ENCODE assay signal across 16 cellular contexts in the genomic region with DNA sequence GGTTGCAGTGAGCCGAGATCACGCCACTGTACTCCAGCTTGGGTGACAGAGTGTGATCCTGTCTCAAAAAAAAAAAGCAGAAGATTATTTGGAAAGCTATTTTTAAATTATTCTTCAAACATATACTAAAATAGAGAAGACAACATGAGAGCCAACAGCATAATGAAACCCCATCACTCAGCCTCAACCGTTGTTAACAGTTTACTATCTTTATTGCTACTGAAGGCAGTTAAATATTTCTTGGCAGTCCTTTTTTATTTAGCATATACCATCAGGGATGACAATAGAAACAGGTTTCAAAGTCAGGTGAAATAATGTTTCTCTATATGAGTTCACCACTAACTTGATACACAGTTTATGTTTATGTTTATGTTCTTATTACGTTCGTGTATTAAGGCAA.
"Had no signal": no experiment of that assay in that cellular context is flagged by ENCODE, and none has a peak within 500 bp of the region (broad histone marks: within the 10 kb centered on the region; RNA-seq: fewer than 3 reads in every experiment).

No MANE protein-coding gene starts in this region.

- H3K36me3 Mint-ChIP-seq: activated naive CD8-positive, alpha-beta T cell; stimulated activated effector memory CD8-positive, alpha-beta T cell treated with anti-CD3 and anti-CD28 coated beads, Interleukin-12 subunit alpha, Interleukin-12 subunit beta, amount 100 ng/mL, for 72 hours had no signal

- DNase-seq: activated CD4-positive, alpha-beta T cell treated with anti-CD3 and anti-CD28 coated beads for 36 hours; activated CD4-positive, alpha-beta T cell treated with anti-CD3 and anti-CD28 coated beads, Interleukin-2, amount 50 U/mL, for 48 hours; effector memory CD4-positive, alpha-beta T cell; heart left ventricle; kidney glomerular epithelial cell; lower lobe of right lung; psoas muscle; right lobe of liver; stimulated activated CD4-positive, alpha-beta T cell treated with anti-CD3 and anti-CD28 coated beads, Interleukin-4, amount 100 ng/mL, for 24 hours; T-helper 2 cell; testis had no signal

- H3K4me1 ChIP-seq: psoas muscle, right lobe of liver, testis had no signal

- H3K27ac Mint-ChIP-seq: activated CD4-positive, alpha-beta T cell treated with anti-CD3 and anti-CD28 coated beads for 36 hours; activated naive CD8-positive, alpha-beta T cell; activated T-helper 1 cell treated with anti-CD3 and anti-CD28 coated beads, Interleukin-12 subunit alpha, Interleukin-12 subunit beta, Interleukin-2, Interleukin-4 antibody, amounts not matched to agents 30 ng/mL and 10 ng/mL and 1 ng/mL, durations not matched to agents 14 hours and 24 hours and 36 hours; dendritic cell treated with granulocyte-macrophage colony-stimulating factor and Interleukin-4, amounts not matched to agents 40 ng/mL and 50 ng/mL, for 4 days; stimulated activated effector memory CD8-positive, alpha-beta T cell treated with anti-CD3 and anti-CD28 coated beads, Interleukin-12 subunit alpha, Interleukin-12 subunit beta, amount 100 ng/mL, for 72 hours had no signal

- H3K27ac ChIP-seq: lower lobe of right lung, psoas muscle, right lobe of liver, testis had no signal

- H3K27me3 ChIP-seq: heart left ventricle, right lobe of liver, testis had no signal

- H3K9me3 Mint-ChIP-seq: activated T-helper 1 cell treated with anti-CD3 and anti-CD28 coated beads, Interleukin-12 subunit alpha, Interleukin-12 subunit beta, Interleukin-2, Interleukin-4 antibody, amounts not matched to agents 30 ng/mL and 10 ng/mL and 1 ng/mL, durations not matched to agents 14 hours and 24 hours and 36 hours; dendritic cell treated with granulocyte-macrophage colony-stimulating factor and Interleukin-4, amounts not matched to agents 40 ng/mL and 50 ng/mL, for 4 days; stimulated activated effector memory CD8-positive, alpha-beta T cell treated with anti-CD3 and anti-CD28 coated beads, Interleukin-12 subunit alpha, Interleukin-12 subunit beta, amount 100 ng/mL, for 72 hours had no signal

- H3K4me3 ChIP-seq: heart left ventricle, lower lobe of right lung, psoas muscle, right lobe of liver, smooth muscle cell, testis had no signal

- H3K4me3 Mint-ChIP-seq: activated CD4-positive, alpha-beta T cell treated with anti-CD3 and anti-CD28 coated beads for 36 hours; activated naive CD8-positive, alpha-beta T cell; activated T-helper 1 cell treated with anti-CD3 and anti-CD28 coated beads, Interleukin-12 subunit alpha, Interleukin-12 subunit beta, Interleukin-2, Interleukin-4 antibody, amounts not matched to agents 30 ng/mL and 10 ng/mL and 1 ng/mL, durations not matched to agents 14 hours and 24 hours and 36 hours; dendritic cell treated with granulocyte-macrophage colony-stimulating factor and Interleukin-4, amounts not matched to agents 40 ng/mL and 50 ng/mL, for 4 days; stimulated activated effector memory CD8-positive, alpha-beta T cell treated with anti-CD3 and anti-CD28 coated beads, Interleukin-12 subunit alpha, Interleukin-12 subunit beta, amount 100 ng/mL, for 72 hours had no signal

- H3K27me3 Mint-ChIP-seq: activated naive CD8-positive, alpha-beta T cell had no signal

- H3K36me3 ChIP-seq: heart left ventricle, lower lobe of right lung, right lobe of liver had no signal

- ATAC-seq: activated CD4-positive, alpha-beta T cell treated with anti-CD3 and anti-CD28 coated beads for 36 hours; lower lobe of right lung; psoas muscle; right lobe of liver; stimulated activated effector memory CD8-positive, alpha-beta T cell treated with anti-CD3 and anti-CD28 coated beads, Interleukin-12 subunit alpha, Interleukin-12 subunit beta, amount 100 ng/mL, for 72 hours had no signal

- H3K4me2 ChIP-seq: smooth muscle cell had no signal

- H3K9me3 ChIP-seq: heart left ventricle, lower lobe of right lung, psoas muscle, right lobe of liver, testis had no signal

- H3K4me1 Mint-ChIP-seq: stimulated activated effector memory CD8-positive, alpha-beta T cell treated with anti-CD3 and anti-CD28 coated beads, Interleukin-12 subunit alpha, Interleukin-12 subunit beta, amount 100 ng/mL, for 72 hours had no signal
